Comparison of ENCODE assay signal across 13 cellular contexts in the genomic region with DNA sequence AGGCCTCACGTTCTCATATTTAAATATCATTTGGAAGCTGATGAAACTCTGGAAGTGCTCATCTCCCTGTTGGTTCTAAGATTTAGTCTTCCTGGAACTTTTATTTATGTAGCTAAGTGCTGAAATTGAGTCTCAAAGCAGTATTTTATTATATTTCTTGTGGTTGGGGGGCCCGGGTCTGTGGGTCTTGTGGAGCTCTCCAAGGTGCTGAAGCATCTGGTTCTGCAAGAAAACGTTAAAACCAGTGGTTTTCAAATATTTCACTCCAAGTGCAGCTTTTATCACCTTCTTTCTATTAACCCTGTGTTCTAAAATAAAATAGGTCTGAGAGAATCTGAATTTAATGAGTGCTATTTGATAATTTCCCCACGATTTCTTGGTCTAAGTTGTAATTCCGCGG.
A peak's percentile ranks its signal among the peaks of the same experiment; 100 is the strongest.
DNase-seq lines count a peak whose midpoint lies in the region; ATAC-seq and TF ChIP-seq lines count a peak whose summit lies in the region.
"Had no signal": no experiment of that assay in that cellular context is flagged by ENCODE, and none has a peak within 500 bp of the region (broad histone marks: within the 10 kb centered on the region; RNA-seq: fewer than 3 reads in every experiment).

No MANE protein-coding gene starts in this region.

- no peak overlapping the region for H3K4me3 ChIP-seq in HCT116 (replicated peaks in 1 of 2; ENCODE audit: low read depth in 1 of 2, low read length in 2 of 2)
- no peak overlapping the region for H3K4me3 ChIP-seq in OCI-LY7 (ENCODE audit: low read depth, low read length, poor library complexity, severe bottlenecking)
- H3K4me3 ChIP-seq: BLaER1 treated with 17β-estradiol and CSF1 and Interleukin-3, amounts not matched to agents 10 nM and 100 nM had no signal

- H3K36me3 ChIP-seq in HCT116 (ENCODE audit: control insufficient read depth in 1 of 2, insufficient read depth in 2 of 2, low read length in 2 of 2) (no peaks in the 10 kb centered on the region), OCI-LY7 (ENCODE audit: insufficient read depth, low read length) (no peaks in the 10 kb centered on the region)
- H3K36me3 ChIP-seq: BLaER1 treated with 17β-estradiol and CSF1 and Interleukin-3, amounts not matched to agents 10 nM and 100 nM had no signal

- no peak overlapping the region for H3K27ac ChIP-seq in HCT116 (ENCODE audit: low read depth, low read length)
- H3K27ac ChIP-seq in OCI-LY7 (ENCODE audit: low read depth, low read length, poor library complexity, severe bottlenecking), result no peak overlapping the region
- H3K27ac ChIP-seq: BLaER1 treated with 17β-estradiol and CSF1 and Interleukin-3, amounts not matched to agents 10 nM and 100 nM had no signal

- H3K9me2 ChIP-seq in HCT116 (ENCODE audit: insufficient read depth) (no peaks in the 10 kb centered on the region), OCI-LY7 (ENCODE audit: insufficient read depth, low read length) (no peaks in the 10 kb centered on the region)

- H4K20me1 ChIP-seq in HCT116 (ENCODE audit: insufficient read depth) (no peaks in the 10 kb centered on the region), OCI-LY7 (ENCODE audit: insufficient read depth, low read length) (no peaks in the 10 kb centered on the region)

- POLR2A ChIA-PET in HCT116 (lab: Charles Lee), result no interaction called here
- POLR2A ChIA-PET in OCI-LY7 (lab: Charles Lee), result no interaction called here

- RAD21 ChIA-PET in HCT116 (lab: Charles Lee; ENCODE audit: low non-redundant PET in 1 of 2, low total read pairs in 2 of 2, uncharacterized antibody in 2 of 2, unreplicated experiment in 2 of 2), result no interaction called here

- DNase-seq in HCT116 (ENCODE audit: low read depth, low spot score) (no peak), OCI-LY7 (ENCODE audit: low spot score) (peak; percentile 35), iPS-NIHi7 (ENCODE audit: extremely low spot score) (peak; percentile 50), COLO668 (lab: John Stamatoyannopoulos, UW; ENCODE audit: unreplicated experiment) (no peak), HT-29 (ENCODE audit: low spot score) (no peak)
- DNase-seq: NCI-H1048; NCI-H146; NCI-H2081 treated with DMSO at 0.1 percent for 48 hours; NCI-H526; NK-92 treated with Interleukin-12 subunit alpha and Interleukin-12 subunit beta, amount 100 ng/mL, for 24 hours had no signal

- no peak overlapping the region for H3K9ac ChIP-seq in HCT116 (ENCODE audit: low read length)
- H3K9ac ChIP-seq: BLaER1 treated with 17β-estradiol and CSF1 and Interleukin-3, amounts not matched to agents 10 nM and 100 nM had no signal

- no peak for TF ChIP-seq POLR2A in HCT116 (IDR thresholded peaks at IDR 0.05; ENCODE audit: borderline replicate concordance, extremely low read depth, insufficient read depth, insufficient read length)

- H3K4me2 ChIP-seq in HCT116 (ENCODE audit: low read length) (no peak overlapping the region), OCI-LY7 (ENCODE audit: low read length) (no peak overlapping the region)
- H3K4me2 ChIP-seq: BLaER1 treated with 17β-estradiol and CSF1 and Interleukin-3, amounts not matched to agents 10 nM and 100 nM had no signal

- TF ChIP-seq RAD21 in HCT116 (IDR thresholded peaks at IDR 0.05; ENCODE audit: low read depth), result no peak

- H3K4me1 ChIP-seq in HCT116 (ENCODE audit: control insufficient read depth in 1 of 2, insufficient read depth in 2 of 2, low read length in 2 of 2) (no peaks in the 10 kb centered on the region), OCI-LY7 (ENCODE audit: insufficient read depth, low read length, poor library complexity, severe bottlenecking) (no peaks in the 10 kb centered on the region)

- CTCF ChIA-PET in HCT116 (lab: Charles Lee) (no interaction called here), OCI-LY7 (lab: Charles Lee; ENCODE audit: unreplicated experiment) (no interaction called here)

- H3K79me2 ChIP-seq in HCT116 (ENCODE audit: insufficient read depth, low read length) (no peaks in the 10 kb centered on the region), OCI-LY7 (ENCODE audit: insufficient read depth, low read depth, low read length) (no peaks in the 10 kb centered on the region)

- BruUV-seq in HCT116 (replicated peaks; lab: Mats Ljungman, UMichigan), result no TSS peak
- BruUV-seq in OCI-LY7 (replicated peaks; lab: Mats Ljungman, UMichigan), result no TSS peak

- no peak for TF ChIP-seq CTCF in HCT116 (IDR thresholded peaks at IDR 0.05 in 2 of 3, conservative IDR thresholded peaks at IDR 0.05 in 1 of 3; ENCODE audit: borderline replicate concordance in 1 of 3, insufficient read depth in 1 of 3, low read depth in 2 of 3, low read length in 2 of 3)
- TF ChIP-seq CTCF in OCI-LY7 (conservative IDR thresholded peaks at IDR 0.05; ENCODE audit: low read length), result no peak

- ATAC-seq in HCT116 (no peak), HG02938 (IDR thresholded peaks at IDR 0.05; ENCODE audit: unreplicated experiment) (no peak), GM19455 (IDR thresholded peaks at IDR 0.05; ENCODE audit: unreplicated experiment) (no peak)

- H2AFZ ChIP-seq in HCT116 (ENCODE audit: low read depth, low read length, poor library complexity, severe bottlenecking), result no peak overlapping the region
- H2AFZ ChIP-seq in OCI-LY7 (ENCODE audit: low read length), result no peak overlapping the region

- H3K27me3 ChIP-seq in HCT116 (ENCODE audit: insufficient read depth, low read length), result 0 out of 2 replicates have a peak, but pooled peaks cover 1% of the 10 kb centered on the region
- H3K27me3 ChIP-seq: BLaER1 treated with 17β-estradiol and CSF1 and Interleukin-3, amounts not matched to agents 10 nM and 100 nM had no signal

- intact Hi-C loops in HCT116 (cut with micrococcal nuclease) (no loop called here), OCI-LY7 (cut with micrococcal nuclease; ENCODE audit: unreplicated experiment) (no loop called here)

- H3K9me3 ChIP-seq in HCT116 (ENCODE audit: control insufficient read depth in 1 of 2, insufficient read depth in 1 of 2, low read depth in 1 of 2, low read length in 2 of 2) (no peaks in the 10 kb centered on the region; a peak in 1 of 4 replicates), OCI-LY7 (ENCODE audit: low read length) (no peaks in the 10 kb centered on the region)
- H3K9me3 ChIP-seq: BLaER1 treated with 17β-estradiol and CSF1 and Interleukin-3, amounts not matched to agents 10 nM and 100 nM had no signal

TF ChIP-seq in HCT116, 20 proteins besides CTCF, POLR2A, EP300 and RAD21:
- no peak for TF ChIP-seq ELF1 (IDR thresholded peaks at IDR 0.05; ENCODE audit: borderline replicate concordance, low read depth)
- no peak for TF ChIP-seq EGR1 (IDR thresholded peaks at IDR 0.05; ENCODE audit: low read depth)
- no peak for TF ChIP-seq SIN3A (IDR thresholded peaks at IDR 0.05; ENCODE audit: low read depth)
- TF ChIP-seq, protein P1, sequence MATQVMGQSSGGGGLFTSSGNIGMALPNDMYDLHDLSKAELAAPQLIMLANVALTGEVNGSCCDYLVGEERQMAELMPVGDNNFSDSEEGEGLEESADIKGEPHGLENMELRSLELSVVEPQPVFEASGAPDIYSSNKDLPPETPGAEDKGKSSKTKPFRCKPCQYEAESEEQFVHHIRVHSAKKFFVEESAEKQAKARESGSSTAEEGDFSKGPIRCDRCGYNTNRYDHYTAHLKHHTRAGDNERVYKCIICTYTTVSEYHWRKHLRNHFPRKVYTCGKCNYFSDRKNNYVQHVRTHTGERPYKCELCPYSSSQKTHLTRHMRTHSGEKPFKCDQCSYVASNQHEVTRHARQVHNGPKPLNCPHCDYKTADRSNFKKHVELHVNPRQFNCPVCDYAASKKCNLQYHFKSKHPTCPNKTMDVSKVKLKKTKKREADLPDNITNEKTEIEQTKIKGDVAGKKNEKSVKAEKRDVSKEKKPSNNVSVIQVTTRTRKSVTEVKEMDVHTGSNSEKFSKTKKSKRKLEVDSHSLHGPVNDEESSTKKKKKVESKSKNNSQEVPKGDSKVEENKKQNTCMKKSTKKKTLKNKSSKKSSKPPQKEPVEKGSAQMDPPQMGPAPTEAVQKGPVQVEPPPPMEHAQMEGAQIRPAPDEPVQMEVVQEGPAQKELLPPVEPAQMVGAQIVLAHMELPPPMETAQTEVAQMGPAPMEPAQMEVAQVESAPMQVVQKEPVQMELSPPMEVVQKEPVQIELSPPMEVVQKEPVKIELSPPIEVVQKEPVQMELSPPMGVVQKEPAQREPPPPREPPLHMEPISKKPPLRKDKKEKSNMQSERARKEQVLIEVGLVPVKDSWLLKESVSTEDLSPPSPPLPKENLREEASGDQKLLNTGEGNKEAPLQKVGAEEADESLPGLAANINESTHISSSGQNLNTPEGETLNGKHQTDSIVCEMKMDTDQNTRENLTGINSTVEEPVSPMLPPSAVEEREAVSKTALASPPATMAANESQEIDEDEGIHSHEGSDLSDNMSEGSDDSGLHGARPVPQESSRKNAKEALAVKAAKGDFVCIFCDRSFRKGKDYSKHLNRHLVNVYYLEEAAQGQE (IDR thresholded peaks at IDR 0.05; ENCODE audit: low read depth), result peak; percentile 47

Comparison
In these comparisons a context has a peak if more than half of its experiments do, and no peak if none do; other contexts are left out.
1. DNase-seq: peak in OCI-LY7 (single experiment) and iPS-NIHi7 (single experiment); none in HCT116 (single experiment), COLO668 (single experiment) and HT-29 (single experiment).